ENCODE assay signal across 8 cellular contexts in genomic region chr1:144103156-144103880, GRCh38.
DNase-seq lines count a peak whose midpoint lies in the region; ATAC-seq and TF ChIP-seq lines count a peak whose summit lies in the region.
"Not testable (repeated sequence)": the region's sequence is repeated elsewhere in the genome, so short reads cannot be mapped to it uniquely, and the experiment has no call there.

No MANE protein-coding gene starts in this region.

- not testable (repeated sequence) for H3K27me3 Mint-ChIP-seq in WTC11 (ENCODE audit: low read depth); natural killer cell (ENCODE audit: low read depth in 2 of 2)

- not testable (repeated sequence) for H3K36me3 Mint-ChIP-seq in WTC11, natural killer cell

- TF ChIP-seq EP300 in upper lobe of left lung (IDR thresholded peaks at IDR 0.05) = not testable (repeated sequence)

- peak; percentile 40 for DNase-seq in H4 (ENCODE audit: low spot score)
- DNase-seq in WTC11 (ENCODE audit: low spot score) = peak; percentile 58
- peak; percentile 18 for DNase-seq in activated T-cell treated with anti-CD3 and anti-CD28 coated beads for 48 hours (ENCODE audit: low read depth)
- peak; percentile 30 for DNase-seq in astrocyte of the hippocampus (ENCODE audit: low read depth, low spot score)
- DNase-seq in heart left ventricle = peak in 4 of 5 donors; percentile 68 to 90 (median 80)
- peak; percentile 49 for DNase-seq in natural killer cell
- peak; percentile 28 to 63 for DNase-seq in stimulated activated CD4-positive, alpha-beta T cell treated with anti-CD3 and anti-CD28 coated beads, Interleukin-2, amount 100 ng/mL, for 24 hours
- peak; percentile 62 to 93 for DNase-seq in upper lobe of left lung

- not testable (repeated sequence) for H3K4me3 ChIP-seq in heart left ventricle, upper lobe of left lung

- H3K27me3 ChIP-seq in heart left ventricle, upper lobe of left lung: not testable (repeated sequence)

- not testable (repeated sequence) for H3K4me1 Mint-ChIP-seq in WTC11, natural killer cell

- TF ChIP-seq CTCF in WTC11 (IDR thresholded peaks at IDR 0.05); heart left ventricle (IDR thresholded peaks at IDR 0.05); natural killer cell (IDR thresholded peaks at IDR 0.05); upper lobe of left lung (IDR thresholded peaks at IDR 0.05): not testable (repeated sequence)

- POLR2A ChIA-PET in WTC11 (lab: Charles Lee) = not testable (repeated sequence)

- WGBS in heart left ventricle, 4 donors = 89 to 91% (median 90%) methylated on average over 4 to 6 of the region's 6 CpGs
- 86 to 97% methylated on average over 6 of the region's 6 CpGs for WGBS in upper lobe of left lung, 2 donors

- not testable (repeated sequence) for H3K4me1 ChIP-seq in heart left ventricle, upper lobe of left lung

- not testable (repeated sequence) for H3K4me3 Mint-ChIP-seq in WTC11, natural killer cell

- H3K36me3 ChIP-seq in heart left ventricle, upper lobe of left lung: not testable (repeated sequence)

- not testable (repeated sequence) for H3K27ac ChIP-seq in heart left ventricle, upper lobe of left lung

- CTCF ChIA-PET in WTC11 (lab: Charles Lee) = not testable (repeated sequence)

- H3K27ac Mint-ChIP-seq in WTC11, natural killer cell: not testable (repeated sequence)

- intact Hi-C loops in heart left ventricle (cut with DNase I); natural killer cell (cut with micrococcal nuclease): not testable (repeated sequence)

- not testable (repeated sequence) for H3K9me3 ChIP-seq in heart left ventricle
- H3K9me3 ChIP-seq in upper lobe of left lung = peaks cover 0 to 14% (median 0%) of the 10 kb centered on the region in 4 donors

- ATAC-seq in WTC11, natural killer cell: not testable (repeated sequence)
- ATAC-seq in heart left ventricle (peak in 3 of 4 donors; percentile 24 to 36 (median 27)), upper lobe of left lung (ENCODE audit: low FRiP score in 2 of 2) (peak; percentile 70 to 74)

- H3K9me3 Mint-ChIP-seq in WTC11, natural killer cell: not testable (repeated sequence)

- TF ChIP-seq POLR2A in heart left ventricle (IDR thresholded peaks at IDR 0.05); upper lobe of left lung (IDR thresholded peaks at IDR 0.05): not testable (repeated sequence)

TF ChIP-seq in WTC11, 78 proteins besides CTCF, POLR2A, EP300 and RAD21:
- TF ChIP-seq ZNF219 (CRISPR knock-in tag; IDR thresholded peaks at IDR 0.05; ENCODE audit: borderline replicate concordance) = peak; percentile 17; the same call in 1 of the 2 replicates
- TF ChIP-seq NR2C2 (CRISPR knock-in tag; IDR thresholded peaks at IDR 0.05) = peak; percentile 21; the same call in 1 of the 2 replicates
- TF ChIP-seq E2F1 (CRISPR knock-in tag; IDR thresholded peaks at IDR 0.05) = 0 out of 2 replicates have a peak, but pooled peaks have one; percentile 39
- TF ChIP-seq CBFB (CRISPR knock-in tag; IDR thresholded peaks at IDR 0.05; ENCODE audit: low read depth) = 0 out of 2 replicates have a peak, but pooled peaks have one; percentile 20
- 0 out of 2 replicates have a peak, but pooled peaks have one; percentile 59 for TF ChIP-seq ZNF121 (CRISPR knock-in tag; IDR thresholded peaks at IDR 0.05)
- peak; percentile 28; the same call in 1 of the 2 replicates for TF ChIP-seq E2F4 (CRISPR knock-in tag; IDR thresholded peaks at IDR 0.05; ENCODE audit: borderline replicate concordance, low read depth)

Comparison
In these comparisons a context has a peak if more than half of its experiments do, and no peak if none do; other contexts are left out.
1. DNase-seq: peak in every context shown above with its lines; median percentile 80 in heart left ventricle; 78 in upper lobe of left lung; 58 in WTC11; 49 in natural killer cell; 46 in stimulated activated CD4-positive, alpha-beta T cell treated with anti-CD3 and anti-CD28 coated beads, Interleukin-2, amount 100 ng/mL, for 24 hours; 40 in H4; 30 in astrocyte of the hippocampus; 18 in activated T-cell treated with anti-CD3 and anti-CD28 coated beads for 48 hours.